37 cellular contexts compared by ENCODE assay signal in genomic region chr21:19501115-19501514, GRCh38.
"Had no signal": no experiment of that assay in that cellular context is flagged by ENCODE, and none has a peak within 500 bp of the region (broad histone marks: within the 10 kb centered on the region; RNA-seq: fewer than 3 reads in every experiment).

No MANE protein-coding gene starts in this region.

- H3K27me3 Mint-ChIP-seq: activated CD4-positive, alpha-beta memory T cell treated with anti-CD3 and anti-CD28 coated beads, Interleukin-2, amount 10 ng/mL, durations not matched to agents 7 days and 5 days; activated CD4-positive, alpha-beta T cell treated with anti-CD3 and anti-CD28 coated beads for 36 hours; activated CD4-positive, alpha-beta T cell treated with anti-CD3 and anti-CD28 coated beads, Interleukin-2, amount 10 ng/mL, durations not matched to agents 7 days and 5 days; activated CD8-positive, alpha-beta memory T cell treated with anti-CD3 and anti-CD28 coated beads, Interleukin-2, amount 10 ng/mL, durations not matched to agents 7 days and 5 days; activated naive CD4-positive, alpha-beta T cell treated with anti-CD3 and anti-CD28 coated beads, Interleukin-2, amount 10 ng/mL, durations not matched to agents 7 days and 5 days; activated naive CD4-positive, alpha-beta T cell treated with anti-CD3 and anti-CD28 coated beads, Interleukin-2, amount 50 U/mL, for 24 hours; activated naive CD8-positive, alpha-beta T cell; activated naive CD8-positive, alpha-beta T cell treated with anti-CD3 and anti-CD28 coated beads, Interleukin-2, amount 10 ng/mL, durations not matched to agents 7 days and 5 days; activated naive CD8-positive, alpha-beta T cell treated with anti-CD3 and anti-CD28 coated beads, Interleukin-2, amount 50 U/mL, for 24 hours; activated T-cell treated with anti-CD3 and anti-CD28 coated beads, Interleukin-2, amount 50 U/mL, for 24 hours had no signal

- H3K36me3 ChIP-seq: brain microvascular endothelial cell, breast epithelium, WERI-Rb-1 had no signal

- H3K27ac ChIP-seq: body of pancreas, brain microvascular endothelial cell, breast epithelium, WERI-Rb-1 had no signal

- H3K9me3 ChIP-seq: body of pancreas, breast epithelium had no signal

- H3K27ac Mint-ChIP-seq: activated CD4-positive, alpha-beta memory T cell treated with anti-CD3 and anti-CD28 coated beads, Interleukin-2, amount 10 ng/mL, durations not matched to agents 7 days and 5 days; activated CD4-positive, alpha-beta T cell treated with anti-CD3 and anti-CD28 coated beads for 36 hours; activated CD4-positive, alpha-beta T cell treated with anti-CD3 and anti-CD28 coated beads, Interleukin-2, amount 10 ng/mL, durations not matched to agents 7 days and 5 days; activated CD8-positive, alpha-beta memory T cell treated with anti-CD3 and anti-CD28 coated beads, Interleukin-2, amount 10 ng/mL, durations not matched to agents 7 days and 5 days; activated CD8-positive, alpha-beta T cell treated with anti-CD3 and anti-CD28 coated beads, Interleukin-2, amount 10 ng/mL, durations not matched to agents 7 days and 5 days; activated naive CD4-positive, alpha-beta T cell treated with anti-CD3 and anti-CD28 coated beads, Interleukin-2, amount 10 ng/mL, durations not matched to agents 7 days and 5 days; activated naive CD4-positive, alpha-beta T cell treated with anti-CD3 and anti-CD28 coated beads, Interleukin-2, amount 50 U/mL, for 24 hours; activated naive CD8-positive, alpha-beta T cell; activated naive CD8-positive, alpha-beta T cell treated with anti-CD3 and anti-CD28 coated beads, Interleukin-2, amount 10 ng/mL, durations not matched to agents 7 days and 5 days; activated naive CD8-positive, alpha-beta T cell treated with anti-CD3 and anti-CD28 coated beads, Interleukin-2, amount 50 U/mL, for 24 hours; activated T-cell treated with anti-CD3 and anti-CD28 coated beads, Interleukin-2, amount 50 U/mL, for 24 hours; activated T-helper 2 cell treated with anti-CD3 and anti-CD28 coated beads, Interferon-gamma antibody, Interleukin-2, Interleukin-4, amounts not matched to agents 10 μg/mL and 5 μg/mL and 100 μg/mL, durations not matched to agents 14 hours and 24 hours and 36 hours; T-helper 1 cell treated with Interleukin-12 subunit alpha and Interleukin-12 subunit beta and Interleukin-4 antibody, amounts not matched to agents 30 μg/mL and 1 μg/mL, for 36 hours; T-helper 2 cell treated with Interferon-gamma antibody and Interleukin-4, amounts not matched to agents 5 μg/mL and 100 μg/mL, for 36 hours; WTC11 had no signal

- FAIRE-seq: astrocyte, TTC549 had no signal

- H3K4me3 Mint-ChIP-seq: activated CD4-positive, alpha-beta memory T cell treated with anti-CD3 and anti-CD28 coated beads, Interleukin-2, amount 10 ng/mL, durations not matched to agents 7 days and 5 days; activated CD4-positive, alpha-beta T cell treated with anti-CD3 and anti-CD28 coated beads for 36 hours; activated CD4-positive, alpha-beta T cell treated with anti-CD3 and anti-CD28 coated beads, Interleukin-2, amount 10 ng/mL, durations not matched to agents 7 days and 5 days; activated CD8-positive, alpha-beta memory T cell treated with anti-CD3 and anti-CD28 coated beads, Interleukin-2, amount 10 ng/mL, durations not matched to agents 7 days and 5 days; activated CD8-positive, alpha-beta T cell treated with anti-CD3 and anti-CD28 coated beads, Interleukin-2, amount 10 ng/mL, durations not matched to agents 7 days and 5 days; activated naive CD4-positive, alpha-beta T cell treated with anti-CD3 and anti-CD28 coated beads, Interleukin-2, amount 10 ng/mL, durations not matched to agents 7 days and 5 days; activated naive CD4-positive, alpha-beta T cell treated with anti-CD3 and anti-CD28 coated beads, Interleukin-2, amount 50 U/mL, for 24 hours; activated naive CD8-positive, alpha-beta T cell; activated naive CD8-positive, alpha-beta T cell treated with anti-CD3 and anti-CD28 coated beads, Interleukin-2, amount 10 ng/mL, durations not matched to agents 7 days and 5 days; activated naive CD8-positive, alpha-beta T cell treated with anti-CD3 and anti-CD28 coated beads, Interleukin-2, amount 50 U/mL, for 24 hours; activated T-cell treated with anti-CD3 and anti-CD28 coated beads, Interleukin-2, amount 50 U/mL, for 24 hours; T-helper 1 cell treated with Interleukin-12 subunit alpha and Interleukin-12 subunit beta and Interleukin-4 antibody, amounts not matched to agents 30 μg/mL and 1 μg/mL, for 36 hours; T-helper 2 cell treated with Interferon-gamma antibody and Interleukin-4, amounts not matched to agents 5 μg/mL and 100 μg/mL, for 36 hours; WTC11 had no signal

- H3K27me3 ChIP-seq: body of pancreas, brain microvascular endothelial cell, breast epithelium had no signal

- H3K4me3 ChIP-seq: body of pancreas, breast epithelium had no signal

- ATAC-seq: activated CD4-positive, alpha-beta T cell treated with anti-CD3 and anti-CD28 coated beads for 36 hours; activated CD4-positive, CD25-positive, alpha-beta regulatory T cell treated with anti-CD3 and anti-CD28 coated beads, Interleukin-2, amount 50 U/mL, for 24 hours; activated CD8-positive, alpha-beta memory T cell treated with anti-CD3 and anti-CD28 coated beads, Interleukin-2, amount 10 ng/mL, durations not matched to agents 7 days and 5 days; activated CD8-positive, alpha-beta T cell treated with anti-CD3 and anti-CD28 coated beads, Interleukin-2, amount 10 ng/mL, durations not matched to agents 7 days and 5 days; activated naive CD8-positive, alpha-beta T cell treated with anti-CD3 and anti-CD28 coated beads, Interleukin-2, amount 50 U/mL, for 24 hours; body of pancreas; WTC11 had no signal

- H3K4me1 Mint-ChIP-seq: activated CD4-positive, alpha-beta memory T cell treated with anti-CD3 and anti-CD28 coated beads, Interleukin-2, amount 10 ng/mL, durations not matched to agents 7 days and 5 days; activated CD4-positive, alpha-beta T cell treated with anti-CD3 and anti-CD28 coated beads for 36 hours; activated CD4-positive, alpha-beta T cell treated with anti-CD3 and anti-CD28 coated beads, Interleukin-2, amount 10 ng/mL, durations not matched to agents 7 days and 5 days; activated CD8-positive, alpha-beta memory T cell treated with anti-CD3 and anti-CD28 coated beads, Interleukin-2, amount 10 ng/mL, durations not matched to agents 7 days and 5 days; activated naive CD4-positive, alpha-beta T cell treated with anti-CD3 and anti-CD28 coated beads, Interleukin-2, amount 10 ng/mL, durations not matched to agents 7 days and 5 days; activated naive CD4-positive, alpha-beta T cell treated with anti-CD3 and anti-CD28 coated beads, Interleukin-2, amount 50 U/mL, for 24 hours; activated naive CD8-positive, alpha-beta T cell treated with anti-CD3 and anti-CD28 coated beads, Interleukin-2, amount 10 ng/mL, durations not matched to agents 7 days and 5 days; activated naive CD8-positive, alpha-beta T cell treated with anti-CD3 and anti-CD28 coated beads, Interleukin-2, amount 50 U/mL, for 24 hours had no signal

- DNase-seq: activated CD4-positive, alpha-beta memory T cell treated with anti-CD3 and anti-CD28 coated beads, Interleukin-2, amount 10 ng/mL, durations not matched to agents 7 days and 5 days; activated CD4-positive, alpha-beta T cell treated with anti-CD3 and anti-CD28 coated beads for 1 hour; activated CD4-positive, alpha-beta T cell treated with anti-CD3 and anti-CD28 coated beads for 36 hours; activated CD4-positive, alpha-beta T cell treated with anti-CD3 and anti-CD28 coated beads, Interleukin-2, amount 10 ng/mL, durations not matched to agents 7 days and 5 days; activated CD4-positive, alpha-beta T cell treated with anti-CD3 and anti-CD28 coated beads, Interleukin-2, amount 50 U/mL, for 48 hours; activated CD4-positive, CD25-positive, alpha-beta regulatory T cell; activated CD8-positive, alpha-beta memory T cell treated with anti-CD3 and anti-CD28 coated beads for 24 hours; activated CD8-positive, alpha-beta memory T cell treated with anti-CD3 and anti-CD28 coated beads, Interleukin-2, amount 10 ng/mL, durations not matched to agents 7 days and 5 days; activated CD8-positive, alpha-beta memory T cell treated with anti-CD3 and anti-CD28 coated beads, Interleukin-2, amount 50 U/mL, for 48 hours; activated CD8-positive, alpha-beta T cell treated with anti-CD3 and anti-CD28 coated beads, Interleukin-2, amount 10 ng/mL, durations not matched to agents 7 days and 5 days; activated effector memory CD4-positive, alpha-beta T cell treated with Interleukin-2 at 50 U/mL for 16 hours; activated gamma-delta T cell; activated naive CD4-positive, alpha-beta T cell treated with anti-CD3 and anti-CD28 coated beads, Interleukin-2, amount 10 ng/mL, durations not matched to agents 7 days and 5 days; activated naive CD4-positive, alpha-beta T cell treated with Interleukin-2 at 50 U/mL for 16 hours; activated naive CD8-positive, alpha-beta T cell treated with anti-CD3 and anti-CD28 coated beads, Interleukin-2, amount 10 ng/mL, durations not matched to agents 7 days and 5 days; activated naive CD8-positive, alpha-beta T cell treated with anti-CD3 and anti-CD28 coated beads, Interleukin-2, amount 50 U/mL, for 24 hours; activated T-cell treated with anti-CD3 and anti-CD28 coated beads, Interleukin-2, amount 50 U/mL, for 24 hours; activated T-cell treated with anti-CD3 and anti-CD28 coated beads, Interleukin-2, amount 50 U/mL, for 48 hours; amniotic stem cell; aorta; body of pancreas; brain microvascular endothelial cell; central memory CD4-positive, alpha-beta T cell; T-helper 1 cell; T-helper 2 cell; T-helper 9 cell; WERI-Rb-1 had no signal

- H3K36me3 Mint-ChIP-seq: activated CD8-positive, alpha-beta memory T cell treated with anti-CD3 and anti-CD28 coated beads, Interleukin-2, amount 10 ng/mL, durations not matched to agents 7 days and 5 days; activated naive CD4-positive, alpha-beta T cell treated with anti-CD3 and anti-CD28 coated beads, Interleukin-2, amount 10 ng/mL, durations not matched to agents 7 days and 5 days; activated naive CD4-positive, alpha-beta T cell treated with anti-CD3 and anti-CD28 coated beads, Interleukin-2, amount 50 U/mL, for 24 hours; activated naive CD8-positive, alpha-beta T cell; activated naive CD8-positive, alpha-beta T cell treated with anti-CD3 and anti-CD28 coated beads, Interleukin-2, amount 10 ng/mL, durations not matched to agents 7 days and 5 days had no signal

- H3K4me1 ChIP-seq: body of pancreas, breast epithelium had no signal
